Comparison of ENCODE assay signal across 1 cellular context in genomic region chr10:71025535-71025934, GRCh38.
TF ChIP-seq lines count a peak whose summit lies in the region.

No MANE protein-coding gene starts in this region.

TF ChIP-seq in HEK293, 187 proteins besides CTCF, POLR2A, EP300 and RAD21 (continued from another document):
- TF ChIP-seq PRDM10 (tag by site-specific recombination; IDR thresholded peaks at IDR 0.05) (no peak), GFI1B (tag by site-specific recombination; IDR thresholded peaks at IDR 0.05) (no peak), ELK4 (IDR thresholded peaks at IDR 0.05; ENCODE audit: borderline replicate concordance, low read depth, low read length) (no peak), SCRT2 (tag by site-specific recombination; IDR thresholded peaks at IDR 0.05) (peak; percentile 85), KLF7 (tag by site-specific recombination; IDR thresholded peaks at IDR 0.05; ENCODE audit: borderline replicate concordance) (no peak), FEZF1 (tag by site-specific recombination; IDR thresholded peaks at IDR 0.05) (no peak)
TF ChIP-seq in HEK293: peak in this region for 4.
